Comparison of ENCODE assay signal across 8 cellular contexts in the genomic region with DNA sequence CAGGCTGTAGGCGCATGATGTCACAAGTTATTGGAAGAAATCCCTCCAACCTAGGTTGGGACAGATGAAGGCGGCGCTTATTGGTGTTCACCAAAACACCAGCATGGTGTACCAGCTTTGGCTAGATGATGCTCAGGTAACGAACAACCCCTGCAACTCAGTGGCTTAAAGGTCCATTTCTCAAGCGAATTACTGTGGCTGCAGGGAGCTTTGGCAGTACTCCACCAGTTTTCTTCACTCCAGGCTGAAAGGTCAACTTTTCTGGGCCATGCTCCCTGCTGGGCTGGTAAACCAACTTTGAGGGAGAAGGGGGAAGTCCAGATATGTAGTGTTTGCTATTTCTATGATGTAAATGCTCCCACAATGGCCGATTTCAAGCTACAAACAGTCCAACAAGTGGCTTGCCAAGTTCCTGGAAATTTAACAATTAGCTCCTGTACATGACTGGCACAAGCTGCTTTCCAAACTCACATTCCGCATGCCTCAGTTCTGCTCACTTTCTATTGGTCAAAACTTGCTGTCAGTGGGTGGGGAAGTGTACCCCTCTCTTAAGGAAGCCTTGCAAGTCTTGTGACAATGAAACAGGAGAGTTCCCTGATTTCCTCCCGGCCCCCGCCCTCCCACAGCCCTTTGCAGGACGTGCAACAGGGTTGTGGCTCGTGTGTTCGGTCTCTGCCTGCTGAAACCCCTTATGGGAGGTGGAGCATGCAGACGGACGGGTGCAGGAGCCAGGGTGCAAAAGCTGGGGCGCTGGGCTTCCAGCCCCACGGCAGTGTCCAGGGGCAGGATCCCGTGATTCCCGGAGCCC. TPM values are rescaled to one million over a fixed set of nuclear protein-coding genes. Genes with fewer than 3 reads are reported as not detected.
DNase-seq lines count a peak whose midpoint lies in the region; ATAC-seq, FAIRE-seq and TF ChIP-seq lines count a peak whose summit lies in the region.

No MANE protein-coding gene starts in this region.

- peaks cover 2% of the 10 kb centered on the region for H3K9me3 Mint-ChIP-seq in stimulated activated memory B cell treated with anti-CD40 and anti-IgM and Interleukin-4, amounts not matched to agents 10 μg/mL and 1 μg/mL and 100 μg/mL, for 72 hours

- TF ChIP-seq CTCF in breast epithelium (IDR thresholded peaks at IDR 0.05), result no peak
- TF ChIP-seq CTCF in kidney (IDR thresholded peaks at IDR 0.05; ENCODE audit: borderline replicate concordance, extremely low read depth, insufficient read depth), result no peak

- no peaks in the 10 kb centered on the region for H3K9me3 ChIP-seq in KOPT-K1 (ENCODE audit: insufficient read depth, low read length, poor library complexity, severe bottlenecking)
- no peaks in the 10 kb centered on the region for H3K9me3 ChIP-seq in breast epithelium
- no peaks in the 10 kb centered on the region for H3K9me3 ChIP-seq in kidney (ENCODE audit: control insufficient read depth in 1 of 2, low read length in 2 of 2)

- H3K4me1 Mint-ChIP-seq in stimulated activated memory B cell treated with anti-CD40 and anti-IgM and Interleukin-4, amounts not matched to agents 10 μg/mL and 1 μg/mL and 100 μg/mL, for 72 hours, result peaks cover 22% of the 10 kb centered on the region

- peak overlapping the region; percentile 39 to 95 for H3K9ac ChIP-seq in kidney (ENCODE audit: low read length in 2 of 2)

- peak overlapping the region; percentile 63 for H3K27ac ChIP-seq in KOPT-K1 (ENCODE audit: low read depth, low read length, poor library complexity, severe bottlenecking)
- peak overlapping the region; percentile 92 to 94 for H3K27ac ChIP-seq in breast epithelium
- H3K27ac ChIP-seq in kidney (ENCODE audit: low read depth in 2 of 2, low read length in 2 of 2), result peak overlapping the region; percentile 96

- DNase-seq in breast epithelium (ENCODE audit: low spot score in 2 of 2) (no peak), kidney (peak; percentile 78)

- H3K36me3 Mint-ChIP-seq in stimulated activated memory B cell treated with anti-CD40 and anti-IgM and Interleukin-4, amounts not matched to agents 10 μg/mL and 1 μg/mL and 100 μg/mL, for 72 hours, result peaks cover 21% of the 10 kb centered on the region

- H3K4me3 Mint-ChIP-seq in stimulated activated memory B cell treated with anti-CD40 and anti-IgM and Interleukin-4, amounts not matched to agents 10 μg/mL and 1 μg/mL and 100 μg/mL, for 72 hours, result peak overlapping the region; percentile 85

- H3K27me3 ChIP-seq in breast epithelium, result no peaks in the 10 kb centered on the region

- H3K27me3 Mint-ChIP-seq in stimulated activated memory B cell treated with anti-CD40 and anti-IgM and Interleukin-4, amounts not matched to agents 10 μg/mL and 1 μg/mL and 100 μg/mL, for 72 hours, result no peaks in the 10 kb centered on the region

- H3K4me1 ChIP-seq in breast epithelium, result no peaks in the 10 kb centered on the region
- peaks cover 7 to 10% of the 10 kb centered on the region in 2 donors for H3K4me1 ChIP-seq in kidney (ENCODE audit: control insufficient read depth in 1 of 2, insufficient read depth in 1 of 2, low read depth in 1 of 2, low read length in 2 of 2)

- ATAC-seq in GM18502 (IDR thresholded peaks at IDR 0.05; ENCODE audit: poor library complexity, unreplicated experiment), result peak; percentile 18
- peak; percentile 14 for ATAC-seq in stimulated activated memory B cell treated with anti-CD40 and anti-IgM and Interleukin-4, amounts not matched to agents 10 μg/mL and 1 μg/mL and 100 μg/mL, for 72 hours
- ATAC-seq in GM18868 (IDR thresholded peaks at IDR 0.05; ENCODE audit: unreplicated experiment), result no peak
- ATAC-seq in HG03039 (IDR thresholded peaks at IDR 0.05; ENCODE audit: unreplicated experiment), result no peak
- no peak for ATAC-seq in HG03045 (IDR thresholded peaks at IDR 0.05; ENCODE audit: unreplicated experiment)

- H3K27ac Mint-ChIP-seq in stimulated activated memory B cell treated with anti-CD40 and anti-IgM and Interleukin-4, amounts not matched to agents 10 μg/mL and 1 μg/mL and 100 μg/mL, for 72 hours, result peak overlapping the region; percentile 69

- no peak for TF ChIP-seq POLR2A in breast epithelium (IDR thresholded peaks at IDR 0.05)

- H3K36me3 ChIP-seq in KOPT-K1 (ENCODE audit: insufficient read depth, low read length), result peaks cover 8% of the 10 kb centered on the region; the same call in 1 of the 2 replicates
- no peaks in the 10 kb centered on the region for H3K36me3 ChIP-seq in breast epithelium
- H3K36me3 ChIP-seq in kidney (ENCODE audit: control insufficient read depth in 1 of 2, insufficient read depth in 2 of 2, low read length in 2 of 2), result peaks cover 0 to 4% of the 10 kb centered on the region in 2 donors

- H3K4me3 ChIP-seq in breast epithelium (peak overlapping the region; percentile 70 to 82 (median 77)), kidney (ENCODE audit: low read length in 2 of 2) (peak overlapping the region; percentile 85 to 97)

- intact Hi-C loops in breast epithelium (cut with DNase I; ENCODE audit: low total_unique reads) (no loop called here), kidney (cut with DNase I) (no loop called here)

- no peak for FAIRE-seq in kidney (lab: Jason Lieb, UNC)

RNA-seq across cellular contexts. Expression of a gene that starts 0.6 kb away (rescaled TPM):
- 10 to 100 TPM in 1 of 3 donors, 1 to 10 TPM in 2; 4.8 to 46.7 (median 5.9) TPM for total RNA-seq in breast epithelium
- total RNA-seq in kidney, result 20.7 TPM
- polyA plus RNA-seq in kidney (ENCODE audit: insufficient read depth, low read depth, low replicate concordance), result 8.9 TPM

RNA-seq across cellular contexts. Expression of a gene that starts 57.5 kb away (rescaled TPM):
- total RNA-seq in breast epithelium (10 to 100 TPM; 19.3 to 25.6 (median 25.6) TPM), kidney (23.0 TPM)
- 10.5 TPM for polyA plus RNA-seq in kidney (ENCODE audit: insufficient read depth, low read depth, low replicate concordance)

Comparison
In these comparisons a context has a peak if more than half of its experiments do, and no peak if none do; other contexts are left out.
1. ATAC-seq: peak in GM18502 (single experiment) and stimulated activated memory B cell treated with anti-CD40 and anti-IgM and Interleukin-4, amounts not matched to agents 10 μg/mL and 1 μg/mL and 100 μg/mL, for 72 hours (single experiment); none in GM18868 (single experiment), HG03039 (single experiment) and HG03045 (single experiment).
2. Peak in every context shown above with its lines, with median percentiles within 50 percentile points of each other: H3K27ac ChIP-seq.